8 cellular contexts compared by ENCODE assay signal in the genomic region with DNA sequence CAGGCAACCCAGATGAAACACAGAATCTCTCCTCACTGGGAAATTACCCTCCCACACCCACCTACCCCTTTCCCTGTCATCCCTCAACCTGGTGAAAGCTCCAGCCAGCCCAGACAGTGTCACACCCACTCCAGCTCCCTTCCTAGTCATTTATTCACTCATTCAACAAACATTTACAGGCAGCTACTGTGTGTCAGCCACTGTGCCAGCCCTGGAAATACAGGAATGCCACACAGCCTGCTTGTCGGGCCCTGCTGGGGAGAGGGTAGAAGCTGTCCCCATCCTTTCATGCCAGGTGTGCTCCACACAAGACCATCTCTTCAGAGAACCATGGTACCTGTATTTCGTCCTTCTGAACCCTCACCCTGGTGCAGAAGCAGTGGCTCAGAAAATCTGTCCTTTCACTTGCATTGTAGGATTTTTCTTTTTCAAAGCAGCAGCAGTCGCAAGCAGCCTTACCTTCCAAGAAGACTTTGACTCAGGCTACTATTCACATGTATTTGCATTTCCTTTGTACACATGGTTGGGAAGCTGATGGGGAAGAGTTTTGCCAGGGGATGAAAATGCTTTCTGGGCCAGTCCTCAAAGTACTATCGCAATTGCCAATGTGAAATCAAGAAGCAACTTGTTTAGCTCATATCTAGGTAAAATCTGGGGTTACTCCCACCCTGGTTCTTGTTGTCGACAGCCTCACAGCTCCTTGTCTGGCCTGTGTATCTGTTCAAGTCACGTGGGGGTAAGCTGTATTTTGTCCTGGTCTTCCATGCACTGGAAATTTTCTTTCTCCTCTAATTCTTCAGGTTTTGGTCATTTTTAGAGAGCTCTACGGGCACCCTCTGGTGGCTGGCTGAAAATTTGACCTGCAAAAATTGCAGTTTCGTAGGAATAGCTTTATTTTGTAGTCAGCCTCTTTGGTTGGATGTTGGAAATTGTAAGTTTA.
DNase-seq lines count a peak whose midpoint lies in the region; ATAC-seq and TF ChIP-seq lines count a peak whose summit lies in the region.

No MANE protein-coding gene starts in this region.

- no peaks in the 10 kb centered on the region for H3K27me3 ChIP-seq in MG63

- no peak for TF ChIP-seq POLR2A in NB4 (IDR thresholded peaks at IDR 0.05; ENCODE audit: extremely low read depth, insufficient read length)

- peak; percentile 53 for TF ChIP-seq CTCF in NB4 (IDR thresholded peaks at IDR 0.05; ENCODE audit: low read depth, low read length)

- peaks cover 10% of the 10 kb centered on the region for H3K36me3 Mint-ChIP-seq in activated CD4-positive, alpha-beta T cell treated with anti-CD3 and anti-CD28 coated beads, Interleukin-2, amount 10 ng/mL, durations not matched to agents 24 days and 14 days (ENCODE audit: low read depth)
- no peaks in the 10 kb centered on the region for H3K36me3 Mint-ChIP-seq in activated naive CD8-positive, alpha-beta T cell treated with anti-CD3 and anti-CD28 coated beads, Interleukin-2, amount 50 U/mL, for 24 hours (ENCODE audit: low read depth)

- no peaks in the 10 kb centered on the region for H3K36me3 ChIP-seq in MG63

- no peak overlapping the region for H3K4me3 Mint-ChIP-seq in activated CD4-positive, alpha-beta T cell treated with anti-CD3 and anti-CD28 coated beads, Interleukin-2, amount 10 ng/mL, durations not matched to agents 24 days and 14 days
- H3K4me3 Mint-ChIP-seq in activated naive CD8-positive, alpha-beta T cell treated with anti-CD3 and anti-CD28 coated beads, Interleukin-2, amount 50 U/mL, for 24 hours: no peak overlapping the region

- H3K9me3 ChIP-seq in MG63: no peaks in the 10 kb centered on the region

- H3K27me3 Mint-ChIP-seq in activated CD4-positive, alpha-beta T cell treated with anti-CD3 and anti-CD28 coated beads, Interleukin-2, amount 10 ng/mL, durations not matched to agents 24 days and 14 days: peaks cover 2% of the 10 kb centered on the region
- no peaks in the 10 kb centered on the region for H3K27me3 Mint-ChIP-seq in activated naive CD8-positive, alpha-beta T cell treated with anti-CD3 and anti-CD28 coated beads, Interleukin-2, amount 50 U/mL, for 24 hours

- H3K4me3 ChIP-seq in NB4 (ENCODE audit: low read depth, low read length) (no peak overlapping the region), MG63 (no peak overlapping the region)

- DNase-seq in activated CD4-positive, alpha-beta T cell treated with anti-CD3 and anti-CD28 coated beads, Interleukin-2, amount 10 ng/mL, durations not matched to agents 24 days and 14 days: peak; percentile 82
- DNase-seq in activated CD4-positive, alpha-beta T cell treated with anti-CD3 and anti-CD28 coated beads for 4 hours: no peak
- DNase-seq in NB4 (ENCODE audit: low read depth): peak; percentile 24
- peak; percentile 10 for DNase-seq in activated naive CD8-positive, alpha-beta T cell treated with anti-CD3 and anti-CD28 coated beads, Interleukin-2, amount 50 U/mL, for 24 hours
- DNase-seq in Right ventricle myocardium superior: no peak
- peak; percentile 38 for DNase-seq in retina
- no peak for DNase-seq in MG63

- no peak for ATAC-seq in activated naive CD8-positive, alpha-beta T cell treated with anti-CD3 and anti-CD28 coated beads, Interleukin-2, amount 50 U/mL, for 24 hours
- ATAC-seq in Right ventricle myocardium superior (ENCODE audit: poor library complexity) (peak; percentile 77), GM21360 (IDR thresholded peaks at IDR 0.05; ENCODE audit: unreplicated experiment) (no peak)

- peaks cover 4% of the 10 kb centered on the region for H3K9me3 Mint-ChIP-seq in activated CD4-positive, alpha-beta T cell treated with anti-CD3 and anti-CD28 coated beads, Interleukin-2, amount 10 ng/mL, durations not matched to agents 24 days and 14 days
- no peaks in the 10 kb centered on the region for H3K9me3 Mint-ChIP-seq in activated naive CD8-positive, alpha-beta T cell treated with anti-CD3 and anti-CD28 coated beads, Interleukin-2, amount 50 U/mL, for 24 hours

- peak overlapping the region; percentile 12 for H3K27ac Mint-ChIP-seq in activated CD4-positive, alpha-beta T cell treated with anti-CD3 and anti-CD28 coated beads, Interleukin-2, amount 10 ng/mL, durations not matched to agents 24 days and 14 days
- no peak overlapping the region for H3K27ac Mint-ChIP-seq in activated naive CD8-positive, alpha-beta T cell treated with anti-CD3 and anti-CD28 coated beads, Interleukin-2, amount 50 U/mL, for 24 hours

- intact Hi-C loops in activated CD4-positive, alpha-beta T cell treated with anti-CD3 and anti-CD28 coated beads, Interleukin-2, amount 10 ng/mL, durations not matched to agents 24 days and 14 days (cut with micrococcal nuclease): loop anchor here (1.0 to 10.0 kb wide), 5 partner anchors 54 to 259 kb away; a partner anchor contains a TSS
- intact Hi-C loops in Right ventricle myocardium superior (cut with DNase I): loop anchor here (5.0 to 10.0 kb wide), 3 partner anchors 126 to 261 kb away; a partner anchor contains a TSS

- H3K4me1 Mint-ChIP-seq in activated CD4-positive, alpha-beta T cell treated with anti-CD3 and anti-CD28 coated beads, Interleukin-2, amount 10 ng/mL, durations not matched to agents 24 days and 14 days: peaks cover 42% of the 10 kb centered on the region
- peaks cover 9% of the 10 kb centered on the region for H3K4me1 Mint-ChIP-seq in activated naive CD8-positive, alpha-beta T cell treated with anti-CD3 and anti-CD28 coated beads, Interleukin-2, amount 50 U/mL, for 24 hours

Comparison
In these comparisons a context has a peak if more than half of its experiments do, and no peak if none do; other contexts are left out.
1. DNase-seq: peak in activated CD4-positive, alpha-beta T cell treated with anti-CD3 and anti-CD28 coated beads, Interleukin-2, amount 10 ng/mL, durations not matched to agents 24 days and 14 days (single experiment), NB4 (single experiment), activated naive CD8-positive, alpha-beta T cell treated with anti-CD3 and anti-CD28 coated beads, Interleukin-2, amount 50 U/mL, for 24 hours (single experiment) and retina (single experiment); none in activated CD4-positive, alpha-beta T cell treated with anti-CD3 and anti-CD28 coated beads for 4 hours (0 of 2), Right ventricle myocardium superior (single experiment) and MG63 (single experiment).